Comparison of ENCODE assay signal across 2 cellular contexts in genomic region chr11:97638825-97639224, GRCh38.
TF ChIP-seq lines count a peak whose summit lies in the region.

No MANE protein-coding gene starts in this region.

TF ChIP-seq in IMR-90, 13 proteins besides CTCF, POLR2A, EP300 and RAD21 (continued from another document):
- TF ChIP-seq MAZ (IDR thresholded peaks at IDR 0.05; ENCODE audit: borderline replicate concordance, low read depth, low read length) (no peak), CEBPB (IDR thresholded peaks at IDR 0.05; ENCODE audit: low read depth, low read length) (peak; percentile 63), CHD1 (IDR thresholded peaks at IDR 0.05; ENCODE audit: low read depth, low read length) (no peak)

TF ChIP-seq in H1, 55 proteins besides CTCF, POLR2A, EP300 and RAD21 (continued from another document):
- TF ChIP-seq SIX5 (IDR thresholded peaks at IDR 0.05; ENCODE audit: low read depth, low read length) (no peak), HDAC6 (IDR thresholded peaks at IDR 0.05; ENCODE audit: low read depth, low read length) (no peak)
TF ChIP-seq in H1: peak in this region for 0.
